Comparison of ENCODE assay signal across 8 cellular contexts in the genomic region with DNA sequence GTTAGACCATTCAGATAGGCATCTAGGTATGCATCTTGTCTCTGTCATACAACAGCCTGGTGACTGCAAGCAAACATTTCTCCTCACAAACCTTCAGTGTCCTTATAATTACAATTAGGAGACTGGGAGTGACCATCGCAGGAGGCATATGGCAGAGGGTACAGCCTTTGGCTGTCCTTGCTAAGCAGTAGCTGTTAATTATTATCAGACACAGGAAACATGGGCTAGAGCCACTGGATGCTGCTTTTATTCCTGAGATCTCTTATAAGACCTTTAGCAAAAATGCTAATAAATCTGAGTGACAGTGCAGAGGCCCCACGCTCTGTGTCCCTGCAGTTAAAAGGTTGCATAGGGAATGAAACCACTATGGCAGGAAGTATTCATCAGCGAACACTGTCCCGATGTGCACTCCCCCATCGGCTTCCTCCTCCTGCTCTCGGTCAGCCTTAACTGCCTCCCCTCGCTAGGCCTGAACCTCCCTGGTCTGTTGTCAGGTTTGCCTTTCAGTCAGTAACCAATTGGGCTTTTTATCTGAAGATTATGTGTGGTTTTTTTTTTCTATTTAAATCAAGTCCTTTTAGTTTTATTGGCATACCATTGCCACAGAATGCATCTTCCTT.
DNase-seq lines count a peak whose midpoint lies in the region; ATAC-seq and TF ChIP-seq lines count a peak whose summit lies in the region.
"Not testable (repeated sequence)": the region's sequence is repeated elsewhere in the genome, so short reads cannot be mapped to it uniquely, and the experiment has no call there.

No MANE protein-coding gene starts in this region.

- not testable (repeated sequence) for H3K4me1 Mint-ChIP-seq in T-helper 17 cell

- H3K27ac Mint-ChIP-seq in T-helper 17 cell: peak overlapping the region; percentile 6

- H3K36me3 Mint-ChIP-seq in T-helper 17 cell (ENCODE audit: low read depth): not testable (repeated sequence)

- not testable (repeated sequence) for H3K4me3 Mint-ChIP-seq in T-helper 17 cell

- not testable (repeated sequence) for H3K9me3 ChIP-seq in T-helper 17 cell (ENCODE audit: control insufficient read depth, low read length, poor library complexity, severe bottlenecking)

- not testable (repeated sequence) for H3K27me3 Mint-ChIP-seq in T-helper 17 cell

- ATAC-seq in GM19043 (IDR thresholded peaks at IDR 0.05; ENCODE audit: low read depth, unreplicated experiment) (peak; percentile 70), GM19452 (IDR thresholded peaks at IDR 0.05; ENCODE audit: unreplicated experiment) (peak; percentile 81), GM21447 (IDR thresholded peaks at IDR 0.05; ENCODE audit: unreplicated experiment) (peak; percentile 65), HG02938 (IDR thresholded peaks at IDR 0.05; ENCODE audit: unreplicated experiment) (peak; percentile 69), HG03378 (IDR thresholded peaks at IDR 0.05; ENCODE audit: unreplicated experiment) (peak; percentile 73)
- not testable (repeated sequence) for ATAC-seq in T-helper 17 cell

- not testable (repeated sequence) for TF ChIP-seq CTCF in GM12865 (IDR thresholded peaks at IDR 0.05; ENCODE audit: insufficient read depth, low read depth, low read length, missing control alignments)

- DNase-seq in GM12865 (ENCODE audit: low read depth) (peak; percentile 9), left kidney (ENCODE audit: low read depth, low spot score) (peak; percentile 45)
- DNase-seq in T-helper 17 cell: not testable (repeated sequence)

- not testable (repeated sequence) for H3K4me3 ChIP-seq in GM12865 (ENCODE audit: low read depth, low read length)
